In genomic region chr7:145876376-145876775, GRCh38 we compare ENCODE assay signal across 30 cellular contexts.
"Had no signal": no experiment of that assay in that cellular context is flagged by ENCODE, and none has a peak within 500 bp of the region (broad histone marks: within the 10 kb centered on the region; RNA-seq: fewer than 3 reads in every experiment).

No MANE protein-coding gene starts in this region.

- H3K9me3 ChIP-seq: ascending aorta had no signal

- FAIRE-seq: bronchial epithelial cell, TTC549 had no signal

- H3K36me3 ChIP-seq: ascending aorta, cardiac muscle cell had no signal

- DNase-seq: activated B cell treated with CpG ODN at 0.5 μM for 24 hours; activated CD4-positive, alpha-beta memory T cell treated with anti-CD3 and anti-CD28 coated beads, Interleukin-2, amount 10 ng/mL, durations not matched to agents 7 days and 5 days; activated CD4-positive, alpha-beta T cell treated with anti-CD3 and anti-CD28 coated beads for 36 hours; activated CD4-positive, alpha-beta T cell treated with anti-CD3 and anti-CD28 coated beads for 48 hours; activated CD4-positive, alpha-beta T cell treated with anti-CD3 and anti-CD28 coated beads, Interleukin-2, amount 10 ng/mL, durations not matched to agents 7 days and 5 days; activated CD4-positive, alpha-beta T cell treated with anti-CD3 and anti-CD28 coated beads, Interleukin-2, amount 50 U/mL, for 48 hours; activated CD4-positive, CD25-positive, alpha-beta regulatory T cell treated with anti-CD3 and anti-CD28 coated beads, Interleukin-2, amount 50 U/mL, for 72 hours; activated CD8-positive, alpha-beta memory T cell treated with anti-CD3 and anti-CD28 coated beads for 24 hours; activated CD8-positive, alpha-beta memory T cell treated with anti-CD3 and anti-CD28 coated beads, Interleukin-2, amount 10 ng/mL, durations not matched to agents 7 days and 5 days; activated CD8-positive, alpha-beta memory T cell treated with anti-CD3 and anti-CD28 coated beads, Interleukin-2, amount 50 U/mL, for 48 hours; activated CD8-positive, alpha-beta T cell treated with anti-CD3 and anti-CD28 coated beads, Interleukin-2, amount 10 ng/mL, durations not matched to agents 7 days and 5 days; activated effector memory CD4-positive, alpha-beta T cell treated with Interleukin-2 at 50 U/mL for 16 hours; activated gamma-delta T cell; activated naive CD4-positive, alpha-beta T cell treated with anti-CD3 and anti-CD28 coated beads, Interleukin-2, amount 10 ng/mL, durations not matched to agents 7 days and 5 days; activated naive CD4-positive, alpha-beta T cell treated with Interleukin-2 at 50 U/mL for 16 hours; activated naive CD8-positive, alpha-beta T cell treated with anti-CD3 and anti-CD28 coated beads, Interleukin-2, amount 10 ng/mL, durations not matched to agents 7 days and 5 days; activated naive CD8-positive, alpha-beta T cell treated with anti-CD3 and anti-CD28 coated beads, Interleukin-2, amount 50 U/mL, for 24 hours; activated T-cell treated with anti-CD3 and anti-CD28 coated beads, Interleukin-2, amount 50 U/mL, for 24 hours; activated T-cell treated with anti-CD3 and anti-CD28 coated beads, Interleukin-2, amount 50 U/mL, for 48 hours; amygdala; anterior cingulate cortex; caudate nucleus; cerebellar nuclear complex; T-helper 2 cell; T-helper 9 cell had no signal

- H3K27me3 ChIP-seq: ascending aorta, cardiac muscle cell had no signal

- H3K27ac ChIP-seq: ascending aorta, cardiac muscle cell, VCaP had no signal

- ATAC-seq: activated CD4-positive, alpha-beta T cell treated with anti-CD3 and anti-CD28 coated beads for 36 hours; activated CD8-positive, alpha-beta memory T cell treated with anti-CD3 and anti-CD28 coated beads, Interleukin-2, amount 10 ng/mL, durations not matched to agents 7 days and 5 days; activated CD8-positive, alpha-beta T cell treated with anti-CD3 and anti-CD28 coated beads, Interleukin-2, amount 10 ng/mL, durations not matched to agents 7 days and 5 days; activated naive CD8-positive, alpha-beta T cell treated with anti-CD3 and anti-CD28 coated beads, Interleukin-2, amount 50 U/mL, for 24 hours had no signal

- H3K4me1 ChIP-seq: ascending aorta had no signal

- H3K4me3 ChIP-seq: ascending aorta, cardiac muscle cell had no signal
